9 cellular contexts compared by ENCODE assay signal in genomic region chr3:49553320-49553689, GRCh38. TPM values are rescaled to one million over a fixed set of nuclear protein-coding genes. Genes with fewer than 3 reads are reported as not detected.
DNase-seq lines count a peak whose midpoint lies in the region; ATAC-seq and TF ChIP-seq lines count a peak whose summit lies in the region.
"Had no signal": no experiment of that assay in that cellular context is flagged by ENCODE, and none has a peak within 500 bp of the region (broad histone marks: within the 10 kb centered on the region; RNA-seq: fewer than 3 reads in every experiment).

No MANE protein-coding gene starts in this region.

- H3K4me2 ChIP-seq in parathyroid adenoma (ENCODE audit: low read length) = peak overlapping the region; percentile 100

- WGBS in endodermal cell (ENCODE audit: insufficient coverage in 1 of 2, insufficient read length in 1 of 2), 2 experiments = 64 to 70% methylated on average over 9 of the region's 9 CpGs

- DNase-seq in ELR (ENCODE audit: low read depth) (peak; percentile 59), NCI-H2107 (lab: John Stamatoyannopoulos, UW) (peak; percentile 4), endodermal cell (no peak), Peyer's patch (no peak), GOT3 (lab: John Stamatoyannopoulos, UW) (no peak), foreskin melanocyte (no peak)
- DNase-seq: cerebellar nuclear complex had no signal

- H3K9ac ChIP-seq in endodermal cell (ENCODE audit: extremely low read depth, low read length, poor library complexity, severe bottlenecking) = no peak overlapping the region
- no peak overlapping the region for H3K9ac ChIP-seq in parathyroid adenoma

- peaks cover 14% of the 10 kb centered on the region for H3K27me3 Mint-ChIP-seq in endodermal cell (ENCODE audit: insufficient read depth)

- TF ChIP-seq CTCF in endodermal cell (conservative IDR thresholded peaks at IDR 0.05) = no peak
- TF ChIP-seq CTCF in parathyroid adenoma (IDR thresholded peaks at IDR 0.05) = no peak
- no peak for TF ChIP-seq CTCF in Peyer's patch (IDR thresholded peaks at IDR 0.05)

- H3K4me3 ChIP-seq in endodermal cell (ENCODE audit: low read length) (peak overlapping the region; percentile 98), parathyroid adenoma (ENCODE audit: low read depth, low read length) (peak overlapping the region; percentile 90), Peyer's patch (no peak overlapping the region)

- no peak for TF ChIP-seq POLR2A in Peyer's patch (IDR thresholded peaks at IDR 0.05)

- H3K9me3 ChIP-seq in endodermal cell (ENCODE audit: control insufficient read depth, low read length) (no peaks in the 10 kb centered on the region), parathyroid adenoma (ENCODE audit: control insufficient read depth, low read length) (no peaks in the 10 kb centered on the region), Peyer's patch (no peaks in the 10 kb centered on the region)

- no peak for ATAC-seq in HG03039 (IDR thresholded peaks at IDR 0.05; ENCODE audit: unreplicated experiment)

- peak overlapping the region; percentile 95 for H3K27ac Mint-ChIP-seq in endodermal cell

- H3K9me3 Mint-ChIP-seq in endodermal cell = no peaks in the 10 kb centered on the region

- H3K36me3 ChIP-seq in endodermal cell (ENCODE audit: control insufficient read depth, insufficient read depth, low read length) (no peaks in the 10 kb centered on the region), parathyroid adenoma (ENCODE audit: control insufficient read depth, insufficient read depth, low read length) (no peaks in the 10 kb centered on the region), Peyer's patch (no peaks in the 10 kb centered on the region)

- peak overlapping the region; percentile 84 for H3K4me3 Mint-ChIP-seq in endodermal cell

- H3K4me1 ChIP-seq in endodermal cell (ENCODE audit: control insufficient read depth, insufficient read depth, low read length) (peaks cover 4% of the 10 kb centered on the region), parathyroid adenoma (peaks cover 10% of the 10 kb centered on the region), Peyer's patch (peaks cover 0 to 19% (median 5%) of the 10 kb centered on the region in 4 donors)

- H2AFZ ChIP-seq in parathyroid adenoma = peak overlapping the region; percentile 100

- no peaks in the 10 kb centered on the region for H3K36me3 Mint-ChIP-seq in endodermal cell (ENCODE audit: low read depth)

- H3K27ac ChIP-seq in endodermal cell (ENCODE audit: low read depth, low read length) (peak overlapping the region; percentile 88), parathyroid adenoma (peak overlapping the region; percentile 72), Peyer's patch (no peak overlapping the region)

- H3K27me3 ChIP-seq in endodermal cell (ENCODE audit: control insufficient read depth, insufficient read depth, low read length, poor library complexity, severe bottlenecking) (peaks cover 12% of the 10 kb centered on the region), parathyroid adenoma (ENCODE audit: control insufficient read depth, insufficient read depth, low read length) (no peaks in the 10 kb centered on the region), Peyer's patch (peaks cover 0 to 3% of the 10 kb centered on the region in 2 donors)

- peaks cover 40% of the 10 kb centered on the region for H3K79me2 ChIP-seq in parathyroid adenoma

- H3K4me1 Mint-ChIP-seq in endodermal cell = peaks cover 15% of the 10 kb centered on the region

RNA-seq across cellular contexts. Expression of gene BSN, which starts 1.0 kb away (rescaled TPM):
- 1 to 10 TPM; 2.4 to 2.5 TPM for total RNA-seq in endodermal cell
- 3.3 TPM for polyA plus RNA-seq in endodermal cell (2013, experiment 1 of 2)
- 3.9 TPM for polyA plus RNA-seq in endodermal cell (2013, experiment 2 of 2)
- total RNA-seq in Peyer's patch = 1 to 10 TPM in 1 of 4 donors, under 1 TPM in 3; 0.18 to 3.3 (median 0.85) TPM

Comparison
In these comparisons a context has a peak if more than half of its experiments do, and no peak if none do; other contexts are left out.
1. DNase-seq: peak in ELR (single experiment) and NCI-H2107 (single experiment); none in endodermal cell (single experiment), Peyer's patch (0 of 3), GOT3 (single experiment) and foreskin melanocyte (single experiment).
2. H3K27ac ChIP-seq: peak in endodermal cell (single experiment) and parathyroid adenoma (single experiment); none in Peyer's patch (0 of 4).
3. H3K4me3 ChIP-seq: peak in endodermal cell (single experiment) and parathyroid adenoma (single experiment); none in Peyer's patch (0 of 4).